17 cellular contexts compared by ENCODE assay signal in genomic region chr1:200401263-200401662, GRCh38. TPM values are rescaled to one million over a fixed set of nuclear protein-coding genes. Genes with fewer than 3 reads are reported as not detected.
A peak's percentile ranks its signal among the peaks of the same experiment; 100 is the strongest.
DNase-seq lines count a peak whose midpoint lies in the region; FAIRE-seq and TF ChIP-seq lines count a peak whose summit lies in the region.
"Had no signal": no experiment of that assay in that cellular context is flagged by ENCODE, and none has a peak within 500 bp of the region (broad histone marks: within the 10 kb centered on the region; RNA-seq: fewer than 3 reads in every experiment).

No MANE protein-coding gene starts in this region.

- DNase-seq in GM23248 (no peak), astrocyte (ENCODE audit: low read depth) (no peak), substantia nigra (lab: John Stamatoyannopoulos, UW) (no peak), KBM-7 (no peak)
- DNase-seq in activated CD4-positive, alpha-beta memory T cell treated with anti-CD3 and anti-CD28 coated beads, Interleukin-2, amount 10 ng/mL, durations not matched to agents 7 days and 5 days, result no peak
- no peak for DNase-seq in stimulated activated CD4-positive, alpha-beta T cell treated with anti-CD3 and anti-CD28 coated beads, Interleukin-4, amount 100 ng/mL, for 24 hours
- DNase-seq: Caco-2; CD4-positive, CD25-positive, alpha-beta regulatory T cell; EL; H9; KG1; NCI-H1048; NCI-H146; NCI-H2081; NCI-H524 had no signal

- H3K9me3 Mint-ChIP-seq in astrocyte (ENCODE audit: unreplicated experiment), result no peaks in the 10 kb centered on the region
- no peaks in the 10 kb centered on the region for H3K9me3 Mint-ChIP-seq in activated CD4-positive, alpha-beta memory T cell treated with anti-CD3 and anti-CD28 coated beads, Interleukin-2, amount 10 ng/mL, durations not matched to agents 7 days and 5 days
- H3K9me3 Mint-ChIP-seq: CD4-positive, CD25-positive, alpha-beta regulatory T cell; H9 had no signal

- TF ChIP-seq CTCF in astrocyte (IDR thresholded peaks at IDR 0.05; ENCODE audit: insufficient read depth, low read depth, low read length) (no peak), liver (IDR thresholded peaks at IDR 0.05; ENCODE audit: low read depth, low read length, missing input control) (no peak)

- H2AFZ ChIP-seq in GM23248, result no peak overlapping the region
- no peak overlapping the region for H2AFZ ChIP-seq in astrocyte (ENCODE audit: low read depth, low read length)

- CTCF ChIA-PET in activated CD4-positive, alpha-beta memory T cell treated with anti-CD3 and anti-CD28 coated beads, Interleukin-2, amount 10 ng/mL, durations not matched to agents 7 days and 5 days (lab: Charles Lee), result no interaction called here

- peaks cover 62% of the 10 kb centered on the region for H3K4me1 ChIP-seq in GM23248 (ENCODE audit: insufficient read depth)
- no peaks in the 10 kb centered on the region for H3K4me1 ChIP-seq in astrocyte (ENCODE audit: insufficient read depth, low read length)
- peaks cover 6 to 26% (median 20%) of the 10 kb centered on the region in 4 donors for H3K4me1 ChIP-seq in liver (ENCODE audit: control insufficient read depth in 4 of 4, insufficient read depth in 4 of 4, low read length in 3 of 4)
- H3K4me1 ChIP-seq: Caco-2 had no signal

- H4K20me1 ChIP-seq in GM23248 (ENCODE audit: insufficient read depth) (no peaks in the 10 kb centered on the region), astrocyte (ENCODE audit: insufficient read depth, low read length) (peaks cover 26% of the 10 kb centered on the region)

- H3K27me3 ChIP-seq in GM23248 (replicated peaks; ENCODE audit: insufficient read depth) (no peaks in the 10 kb centered on the region), astrocyte (ENCODE audit: insufficient read depth, low read length) (no peaks in the 10 kb centered on the region), liver (ENCODE audit: control insufficient read depth in 4 of 4, insufficient read depth in 4 of 4, low read length in 3 of 4) (no peaks in the 10 kb centered on the region)

- H3K9me3 ChIP-seq in GM23248 (ENCODE audit: low read depth), result no peaks in the 10 kb centered on the region
- no peaks in the 10 kb centered on the region for H3K9me3 ChIP-seq in astrocyte (ENCODE audit: insufficient read depth, low read depth, low read length)
- H3K9me3 ChIP-seq in liver (ENCODE audit: control insufficient read depth in 4 of 4, low read length in 3 of 4), result no peaks in the 10 kb centered on the region
- H3K9me3 ChIP-seq: Caco-2 had no signal

- H3K4me3 Mint-ChIP-seq in astrocyte (ENCODE audit: unreplicated experiment), result no peak overlapping the region
- no peak overlapping the region for H3K4me3 Mint-ChIP-seq in activated CD4-positive, alpha-beta memory T cell treated with anti-CD3 and anti-CD28 coated beads, Interleukin-2, amount 10 ng/mL, durations not matched to agents 7 days and 5 days
- H3K4me3 Mint-ChIP-seq: B cell had no signal

- no peaks in the 10 kb centered on the region for H3K9me2 ChIP-seq in GM23248 (ENCODE audit: insufficient read depth)

- TF ChIP-seq RAD21 in liver (IDR thresholded peaks at IDR 0.05), result peak; percentile 8

- peaks cover 12% of the 10 kb centered on the region for H3K36me3 Mint-ChIP-seq in astrocyte (ENCODE audit: low read depth, unreplicated experiment)
- peaks cover 23% of the 10 kb centered on the region for H3K36me3 Mint-ChIP-seq in activated CD4-positive, alpha-beta memory T cell treated with anti-CD3 and anti-CD28 coated beads, Interleukin-2, amount 10 ng/mL, durations not matched to agents 7 days and 5 days (ENCODE audit: low read depth)

- H3K4me3 ChIP-seq in GM23248 (peak overlapping the region; percentile 26; the same call in 1 of the 2 replicates), astrocyte (ENCODE audit: insufficient read depth, low read depth, low read length) (no peak overlapping the region), liver (ENCODE audit: low read depth in 1 of 3, low read length in 3 of 3) (no peak overlapping the region)

- WGBS in GM23248 (ENCODE audit: low coverage in 1 of 2, low lambda C conversion rate in 2 of 2, missing lambda C conversion rate in 2 of 2), 2 experiments, result 95% methylated on average over 2 of the region's 2 CpGs
- 36% methylated on average over 2 of the region's 2 CpGs for WGBS in liver

- H3K4me2 ChIP-seq in GM23248 (ENCODE audit: unreplicated experiment) (peak overlapping the region; percentile 48), astrocyte (ENCODE audit: low read length) (no peak overlapping the region)

- H3K36me3 ChIP-seq in GM23248 (ENCODE audit: low read depth) (peaks cover 84% of the 10 kb centered on the region), astrocyte (ENCODE audit: insufficient read depth, low read length) (peaks cover 21% of the 10 kb centered on the region), liver (ENCODE audit: control insufficient read depth in 4 of 4, insufficient read depth in 3 of 4, low read depth in 1 of 4, low read length in 3 of 4) (no peaks in the 10 kb centered on the region)

- H3K27ac Mint-ChIP-seq in astrocyte (ENCODE audit: unreplicated experiment), result no peak overlapping the region
- H3K27ac Mint-ChIP-seq in activated CD4-positive, alpha-beta memory T cell treated with anti-CD3 and anti-CD28 coated beads, Interleukin-2, amount 10 ng/mL, durations not matched to agents 7 days and 5 days, result no peak overlapping the region
- H3K27ac Mint-ChIP-seq: B cell; CD4-positive, CD25-positive, alpha-beta regulatory T cell had no signal

- H3K9ac ChIP-seq in GM23248 (no peak overlapping the region), astrocyte (ENCODE audit: low read length) (no peak overlapping the region), liver (ENCODE audit: low read depth in 1 of 2, low read length in 2 of 2) (peak overlapping the region; percentile 8 to 90)

- peaks cover 24% of the 10 kb centered on the region for H3K4me1 Mint-ChIP-seq in astrocyte (ENCODE audit: low read depth, unreplicated experiment)
- H3K4me1 Mint-ChIP-seq in activated CD4-positive, alpha-beta memory T cell treated with anti-CD3 and anti-CD28 coated beads, Interleukin-2, amount 10 ng/mL, durations not matched to agents 7 days and 5 days, result peaks cover 13% of the 10 kb centered on the region

- POLR2A ChIA-PET in activated CD4-positive, alpha-beta memory T cell treated with anti-CD3 and anti-CD28 coated beads, Interleukin-2, amount 10 ng/mL, durations not matched to agents 7 days and 5 days (lab: Charles Lee), result no interaction called here

- H3F3A ChIP-seq in GM23248 (ENCODE audit: insufficient read depth), result peaks cover 92% of the 10 kb centered on the region

- H3K27ac ChIP-seq in GM23248 (no peak overlapping the region; the same call in 1 of the 2 replicates), astrocyte (ENCODE audit: low read depth, low read length) (no peak overlapping the region), liver (ENCODE audit: low read depth in 1 of 2, low read length in 2 of 2) (peak overlapping the region; percentile 79 to 91), substantia nigra (ENCODE audit: low read depth, low read length, poor library complexity, severe bottlenecking) (peak overlapping the region; percentile 40)

- FAIRE-seq in astrocyte (lab: Jason Lieb, UNC), result peak; percentile 29

- H3K79me2 ChIP-seq in GM23248 (ENCODE audit: insufficient read depth) (peaks cover 69% of the 10 kb centered on the region), astrocyte (ENCODE audit: insufficient read depth, low read length) (peaks cover 57% of the 10 kb centered on the region)

- in situ Hi-C loops in GM23248 (cut with MboI) (no loop called here), KBM-7 (cut with MboI; ENCODE audit: low pct_unique_long_range_greater_than_20kb, low sequenced_read_pairs) (no loop called here)

- H3K27me3 Mint-ChIP-seq in astrocyte (ENCODE audit: low read depth, unreplicated experiment), result no peaks in the 10 kb centered on the region
- H3K27me3 Mint-ChIP-seq in activated CD4-positive, alpha-beta memory T cell treated with anti-CD3 and anti-CD28 coated beads, Interleukin-2, amount 10 ng/mL, durations not matched to agents 7 days and 5 days, result no peaks in the 10 kb centered on the region
- H3K27me3 Mint-ChIP-seq: B cell; CD4-positive, CD25-positive, alpha-beta regulatory T cell had no signal

TF ChIP-seq in liver, 16 proteins besides CTCF, POLR2A, EP300 and RAD21 (continues in another document):
- TF ChIP-seq ZBTB33 (IDR thresholded peaks at IDR 0.05), result no peak

RNA-seq across cellular contexts. Expression of gene ZNF281, which starts 8.6 kb away (rescaled TPM):
- total RNA-seq in GM23248 (2014; rRNA removed; shearing (Covaris generic)), result 41.6 and 45.2 TPM in 2 replicates
- polyA plus RNA-seq in GM23248 (2016; fragmentation: Nextera tagmentation; extraction: Ambion mirVana) (39.1 and 40.3 TPM in 2 replicates), liver (10 to 100 TPM in 1 of 2 donors, 1 to 10 TPM in 1; 4.9 to 11.6 TPM)
- total RNA-seq in astrocyte (36.2 and 39.3 TPM in 2 replicates), liver (10 to 100 TPM; 14.6 to 18.4 TPM)
- total RNA-seq in activated CD4-positive, alpha-beta memory T cell treated with anti-CD3 and anti-CD28 coated beads, Interleukin-2, amount 10 ng/mL, durations not matched to agents 7 days and 5 days, result 10 to 100 TPM; 13.5 to 13.7 TPM

Comparison
In these comparisons a context has a peak if more than half of its experiments do, and no peak if none do; other contexts are left out.
1. H3K27ac ChIP-seq: peak in liver (2 of 2) and substantia nigra (single experiment); none in GM23248 (single experiment) and astrocyte (single experiment).
2. H3K9ac ChIP-seq: peak in liver (2 of 2); none in GM23248 (single experiment) and astrocyte (single experiment).